ENCODE assay signal across 27 cellular contexts in the genomic region with DNA sequence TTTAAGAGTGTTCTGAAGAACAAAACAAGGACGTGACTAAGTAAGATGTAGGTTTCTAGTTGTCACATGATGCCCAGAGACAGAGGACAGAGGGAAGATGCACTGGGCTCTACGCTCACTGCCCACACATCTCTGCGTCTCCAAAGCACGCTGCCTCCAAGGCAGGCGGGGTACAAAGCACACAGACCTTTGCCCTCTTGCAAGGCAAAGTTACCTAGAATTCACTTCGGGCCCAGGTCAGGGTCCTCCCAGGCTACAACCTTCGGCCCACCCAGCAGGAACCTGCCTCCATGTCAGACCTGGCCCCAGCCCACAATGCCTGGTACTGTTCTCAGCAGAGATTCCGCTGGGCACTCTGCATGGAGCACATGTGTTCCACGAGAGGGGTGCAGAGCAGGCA. TPM values are rescaled to one million over a fixed set of nuclear protein-coding genes. Genes with fewer than 3 reads are reported as not detected.
"Had no signal": no experiment of that assay in that cellular context is flagged by ENCODE, and none has a peak within 500 bp of the region (broad histone marks: within the 10 kb centered on the region; RNA-seq: fewer than 3 reads in every experiment).

No MANE protein-coding gene starts in this region.

- H3K9me3 ChIP-seq: lower lobe of right lung, pancreas, prostate gland, sigmoid colon, tibial nerve, upper lobe of left lung, vagina had no signal

- DNase-seq: hypothalamus; immature natural killer cell; kidney; left ventricle myocardium superior; lower lobe of right lung; mammary epithelial cell; mesenchymal stem cell; naive thymus-derived CD8-positive, alpha-beta T cell; nucleus accumbens; retina; right cardiac atrium; sigmoid colon; stimulated activated CD4-positive, alpha-beta T cell treated with anti-CD3 and anti-CD28 coated beads, Interleukin-1b, Interleukin-23, amount 100 ng/mL, for 48 hours; stimulated activated CD4-positive, alpha-beta T cell treated with anti-CD3 and anti-CD28 coated beads, Interleukin-2, amount 100 ng/mL, for 48 hours; stimulated activated CD4-positive, alpha-beta T cell treated with anti-CD3 and anti-CD28 coated beads, Interleukin-4, amount 100 ng/mL, for 4 hours; stimulated activated CD8-positive, alpha-beta memory T cell treated with anti-CD3 and anti-CD28 coated beads, Interleukin-4, amount 100 ng/mL, for 48 hours; stimulated activated naive CD4-positive, alpha-beta T cell treated with Interleukin-2 at 50 U/mL for 16 hours; stimulated activated naive CD8-positive, alpha-beta T cell treated with anti-CD3 and anti-CD28 coated beads, Interleukin-15, amount 100 ng/mL, for 72 hours; substantia nigra; upper lobe of left lung had no signal

- H3K4me3 ChIP-seq: lower lobe of right lung, pancreas, prostate gland, sigmoid colon, smooth muscle cell, tibial nerve, upper lobe of left lung, vagina had no signal

- ATAC-seq: left ventricle myocardium superior; naive thymus-derived CD8-positive, alpha-beta T cell; stimulated activated memory B cell treated with anti-CD40 and anti-IgM and Interleukin-4, amounts not matched to agents 10 μg/mL and 1 μg/mL and 100 μg/mL, for 72 hours had no signal

- H3K4me1 ChIP-seq: prostate gland, tibial nerve, vagina had no signal

- H3K36me3 ChIP-seq: prostate gland, sigmoid colon, vagina had no signal

- H3K27me3 ChIP-seq: pancreas, sigmoid colon, tibial nerve, upper lobe of left lung, vagina had no signal

- FAIRE-seq: islet of Langerhans, kidney, pancreas had no signal

- H3K4me2 ChIP-seq: smooth muscle cell had no signal

- H3K27ac ChIP-seq: lower lobe of right lung, pancreas, prostate gland, sigmoid colon, tibial nerve, upper lobe of left lung, vagina had no signal

RNA-seq across cellular contexts. Expression of a gene that starts 26.5 kb away (rescaled TPM):
- polyA plus RNA-seq: immature natural killer cell had no signal
